Comparison of ENCODE assay signal across 18 cellular contexts in the genomic region with DNA sequence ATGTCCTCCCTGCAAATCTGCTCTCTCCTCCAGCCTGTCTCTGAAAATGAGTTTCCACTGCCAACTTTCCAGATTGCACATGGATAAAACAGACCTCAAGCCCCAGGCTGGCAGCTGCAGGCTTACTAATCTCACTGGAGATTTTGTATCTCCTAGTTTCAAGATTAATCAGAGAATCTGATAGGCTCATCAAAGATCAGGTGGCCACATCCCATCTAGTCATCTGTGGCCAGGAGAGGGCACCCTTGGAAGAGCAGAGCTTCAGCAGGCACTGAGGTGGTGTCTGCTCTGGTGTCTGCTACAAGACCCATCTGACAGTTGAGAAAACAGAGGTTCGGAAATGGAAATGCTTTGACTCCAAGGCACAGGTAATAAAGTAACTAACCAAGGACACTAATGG.
DNase-seq lines count a peak whose midpoint lies in the region; ATAC-seq and TF ChIP-seq lines count a peak whose summit lies in the region.
"Had no signal": no experiment of that assay in that cellular context is flagged by ENCODE, and none has a peak within 500 bp of the region (broad histone marks: within the 10 kb centered on the region; RNA-seq: fewer than 3 reads in every experiment).

No MANE protein-coding gene starts in this region.

- H3K27ac Mint-ChIP-seq in glutamatergic neuron (ENCODE audit: unreplicated experiment), result peak overlapping the region; percentile 12

- no peak overlapping the region for H3K4me3 Mint-ChIP-seq in glutamatergic neuron (ENCODE audit: unreplicated experiment)

- H3K27me3 ChIP-seq in OCI-LY1 (ENCODE audit: insufficient read depth, low read length) (no peaks in the 10 kb centered on the region), lower lobe of right lung (ENCODE audit: low read depth) (no peaks in the 10 kb centered on the region)
- H3K27me3 ChIP-seq: ascending aorta had no signal

- H3K4me2 ChIP-seq in OCI-LY1 (ENCODE audit: low read length), result no peak overlapping the region
- H3K4me2 ChIP-seq: smooth muscle cell had no signal

- H3K36me3 ChIP-seq in OCI-LY1 (ENCODE audit: insufficient read depth, low read length) (no peaks in the 10 kb centered on the region), lower lobe of right lung (no peaks in the 10 kb centered on the region)
- H3K36me3 ChIP-seq: ascending aorta, SJSA1 had no signal

- peaks cover 8% of the 10 kb centered on the region for H3K9me3 Mint-ChIP-seq in glutamatergic neuron (ENCODE audit: unreplicated experiment)

- no peaks in the 10 kb centered on the region for H3K4me1 ChIP-seq in OCI-LY1 (ENCODE audit: insufficient read depth, low read length, severe bottlenecking)
- H3K4me1 ChIP-seq in lower lobe of right lung, result no peaks in the 10 kb centered on the region
- H3K4me1 ChIP-seq: ascending aorta, parathyroid adenoma, SJSA1 had no signal

- ATAC-seq in lower lobe of right lung, result no peak
- ATAC-seq: left ventricle myocardium superior had no signal

- H3K27me3 Mint-ChIP-seq in glutamatergic neuron (ENCODE audit: unreplicated experiment), result peaks cover 4% of the 10 kb centered on the region

- H2AFZ ChIP-seq in OCI-LY1 (ENCODE audit: low read length), result no peak overlapping the region
- H2AFZ ChIP-seq: parathyroid adenoma had no signal

- no peak overlapping the region for H3K9ac ChIP-seq in OCI-LY1 (ENCODE audit: low read length)
- H3K9ac ChIP-seq: parathyroid adenoma had no signal

- H3K36me3 Mint-ChIP-seq in glutamatergic neuron (ENCODE audit: unreplicated experiment), result no peaks in the 10 kb centered on the region

- H3K9me3 ChIP-seq in OCI-LY1 (ENCODE audit: low read length) (no peaks in the 10 kb centered on the region), lower lobe of right lung (no peaks in the 10 kb centered on the region)
- H3K9me3 ChIP-seq: SJSA1 had no signal

- H3F3A ChIP-seq in OCI-LY1 (ENCODE audit: insufficient read depth, low read length), result no peaks in the 10 kb centered on the region

- no peaks in the 10 kb centered on the region for H4K20me1 ChIP-seq in OCI-LY1 (ENCODE audit: insufficient read depth, low read length)

- peak; percentile 15 for DNase-seq in activated CD4-positive, alpha-beta T cell treated with anti-CD3 and anti-CD28 coated beads for 48 hours
- DNase-seq in activated CD4-positive, alpha-beta T cell treated with anti-CD3 and anti-CD28 coated beads, Interleukin-2, amount 50 U/mL, for 1 hour, result no peak
- DNase-seq in LHCN-M2 (ENCODE audit: low read depth), result peak; percentile 9
- DNase-seq in glutamatergic neuron, result no peak
- no peak for DNase-seq in NCI-H2171 (lab: John Stamatoyannopoulos, UW)
- no peak for DNase-seq in SKM-1 treated with dmso at 0.1 percent for 144 hours (lab: John Stamatoyannopoulos, UW; ENCODE audit: unreplicated experiment)
- no peak for DNase-seq in lower lobe of right lung
- DNase-seq: activated effector memory CD4-positive, alpha-beta T cell treated with Interleukin-2 at 50 U/mL for 16 hours; GDM1; KBM-7; left ventricle myocardium superior; NCI-H2081 treated with DMSO at 0.1 percent for 48 hours; stimulated activated naive CD4-positive, alpha-beta T cell treated with Interleukin-2 at 50 U/mL for 16 hours had no signal

- TF ChIP-seq CTCF in OCI-LY1 (IDR thresholded peaks at IDR 0.05; ENCODE audit: low read length) (peak; percentile 25; the same call in 1 of the 2 replicates), glutamatergic neuron (IDR thresholded peaks at IDR 0.05; ENCODE audit: partially characterized antibody, unreplicated experiment) (no peak), lower lobe of right lung (IDR thresholded peaks at IDR 0.05) (no peak)

- no peaks in the 10 kb centered on the region for H3K4me1 Mint-ChIP-seq in glutamatergic neuron (ENCODE audit: low read depth, unreplicated experiment)

- intact Hi-C loops in lower lobe of right lung (cut with DNase I), result no loop called here

- H3K79me2 ChIP-seq in OCI-LY1 (ENCODE audit: insufficient read depth, low read length), result no peaks in the 10 kb centered on the region
- H3K79me2 ChIP-seq: parathyroid adenoma had no signal

- no peak overlapping the region for H3K27ac ChIP-seq in OCI-LY1 (ENCODE audit: low read depth, low read length, poor library complexity, severe bottlenecking)
- H3K27ac ChIP-seq in lower lobe of right lung, result no peak overlapping the region
- H3K27ac ChIP-seq: ascending aorta, parathyroid adenoma, SJSA1 had no signal

- no peaks in the 10 kb centered on the region for H3K9me2 ChIP-seq in OCI-LY1 (ENCODE audit: low read depth, low read length)

- H3K4me3 ChIP-seq in OCI-LY1 (ENCODE audit: low read depth, low read length, poor library complexity, severe bottlenecking) (no peak overlapping the region), lower lobe of right lung (no peak overlapping the region)
- H3K4me3 ChIP-seq: ascending aorta, SJSA1, smooth muscle cell had no signal

Comparison
In these comparisons a context has a peak if more than half of its experiments do, and no peak if none do; other contexts are left out.
1. DNase-seq: peak in activated CD4-positive, alpha-beta T cell treated with anti-CD3 and anti-CD28 coated beads for 48 hours (single experiment) and LHCN-M2 (single experiment); none in activated CD4-positive, alpha-beta T cell treated with anti-CD3 and anti-CD28 coated beads, Interleukin-2, amount 50 U/mL, for 1 hour (single experiment), glutamatergic neuron (single experiment), NCI-H2171 (single experiment), SKM-1 treated with dmso at 0.1 percent for 144 hours (single experiment) and lower lobe of right lung (single experiment).